Comparison of ENCODE assay signal across 8 cellular contexts in genomic region chr9:133199648-133200321, GRCh38. TPM values are rescaled to one million over a fixed set of nuclear protein-coding genes. Genes with fewer than 3 reads are reported as not detected.
DNase-seq lines count a peak whose midpoint lies in the region; ATAC-seq and TF ChIP-seq lines count a peak whose summit lies in the region.

No MANE protein-coding gene starts in this region.

- DNase-seq in AG10803 (ENCODE audit: low read depth), result peak; percentile 9
- DNase-seq in T-helper 17 cell, result peak in 1 of 3 donors; percentile 19
- no peak for DNase-seq in esophagus muscularis mucosa (ENCODE audit: extremely low spot score)
- no peak for DNase-seq in prostate gland (ENCODE audit: low spot score)
- no peak for DNase-seq in SHP77 (lab: John Stamatoyannopoulos, UW)
- no peak for DNase-seq in COLO829 (ENCODE audit: low spot score)
- DNase-seq in left lobe of liver (ENCODE audit: low spot score), result no peak

- TF ChIP-seq EP300 in esophagus muscularis mucosa (IDR thresholded peaks at IDR 0.05), result no peak

- peak overlapping the region; percentile 34 for H3K4me3 ChIP-seq in AG10803 (ENCODE audit: low read length)
- H3K4me3 ChIP-seq in esophagus muscularis mucosa, result peak overlapping the region; percentile 37 to 52 (median 47)
- H3K4me3 ChIP-seq in prostate gland, result peak overlapping the region; percentile 8 to 10

- intact Hi-C loops in esophagus muscularis mucosa (cut with DNase I), result no loop called here
- intact Hi-C loops in prostate gland (cut with DNase I), result no loop called here

- no peak for TF ChIP-seq POLR2A in esophagus muscularis mucosa (IDR thresholded peaks at IDR 0.05; ENCODE audit: low read depth)
- no peak for TF ChIP-seq POLR2A in prostate gland (IDR thresholded peaks at IDR 0.05)

- H3K4me1 ChIP-seq in esophagus muscularis mucosa (peaks cover 0 to 5% (median 0%) of the 10 kb centered on the region in 4 donors), prostate gland (replicated peaks) (no peaks in the 10 kb centered on the region)

- H3K27me3 Mint-ChIP-seq in T-helper 17 cell, result peaks cover 17% of the 10 kb centered on the region

- H3K9me3 ChIP-seq in T-helper 17 cell (ENCODE audit: control insufficient read depth, low read length, poor library complexity, severe bottlenecking), result no peaks in the 10 kb centered on the region
- H3K9me3 ChIP-seq in esophagus muscularis mucosa, result peaks cover 0 to 6% (median 0%) of the 10 kb centered on the region in 4 donors
- no peaks in the 10 kb centered on the region for H3K9me3 ChIP-seq in prostate gland

- no peak overlapping the region for H3K27ac Mint-ChIP-seq in T-helper 17 cell

- TF ChIP-seq CTCF in AG10803 (conservative IDR thresholded peaks at IDR 0.05; ENCODE audit: low read length) (no peak; the same call in 1 of the 2 replicates), esophagus muscularis mucosa (IDR thresholded peaks at IDR 0.05) (peak in 2 of 3 experiments; percentile 18 to 20), prostate gland (IDR thresholded peaks at IDR 0.05) (no peak)

- H3K36me3 ChIP-seq in esophagus muscularis mucosa, result no peaks in the 10 kb centered on the region
- no peaks in the 10 kb centered on the region for H3K36me3 ChIP-seq in prostate gland

- H3K36me3 Mint-ChIP-seq in T-helper 17 cell (ENCODE audit: low read depth), result peaks cover 2% of the 10 kb centered on the region

- ATAC-seq in T-helper 17 cell (peak; percentile 81), left lobe of liver (no peak), HG02981 (IDR thresholded peaks at IDR 0.05; ENCODE audit: unreplicated experiment) (no peak)

- WGBS in esophagus muscularis mucosa, result 50% methylated on average over 6 of the region's 44 CpGs
- WGBS in prostate gland, result 52% methylated on average over 43 of the region's 44 CpGs

- peak overlapping the region; percentile 70 for H3K4me3 Mint-ChIP-seq in T-helper 17 cell

- H3K27me3 ChIP-seq in esophagus muscularis mucosa (peaks cover 0 to 52% (median 3%) of the 10 kb centered on the region in 4 donors), prostate gland (replicated peaks; ENCODE audit: insufficient read depth) (no peaks in the 10 kb centered on the region)

- H3K27ac ChIP-seq in esophagus muscularis mucosa (replicated peaks in 1 of 4) (peak overlapping the region in 2 of 4 donors; percentile 43 to 46), prostate gland (no peak overlapping the region)

- peaks cover 4% of the 10 kb centered on the region for H3K4me1 Mint-ChIP-seq in T-helper 17 cell

RNA-seq across cellular contexts. Expression of gene OBP2B, which starts 9.3 kb away (rescaled TPM):
- total RNA-seq in T-helper 17 cell (not detected), esophagus muscularis mucosa (not detected), prostate gland (10 to 100 TPM in 1 of 2 donors, 1 to 10 TPM in 1; 1.6 to 35.2 TPM), left lobe of liver (not detected)

RNA-seq across cellular contexts. Expression of gene GBGT1, which starts 36.1 kb away (rescaled TPM):
- 1 to 10 TPM; 2.2 to 2.3 TPM for total RNA-seq in T-helper 17 cell
- 10 to 100 TPM; 15.9 to 19.1 (median 17.5) TPM for total RNA-seq in esophagus muscularis mucosa
- total RNA-seq in prostate gland, result 10 to 100 TPM; 10.7 to 14.0 TPM
- total RNA-seq in left lobe of liver, result 1.2 TPM

Comparison
In these comparisons a context has a peak if more than half of its experiments do, and no peak if none do; other contexts are left out.
1. CTCF ChIP-seq: peak in esophagus muscularis mucosa (2 of 3); none in AG10803 (single experiment) and prostate gland (0 of 4).
2. Peak in every context shown above with its lines, with median percentiles within 50 percentile points of each other: H3K4me3 ChIP-seq.